8 cellular contexts compared by ENCODE assay signal in the genomic region with DNA sequence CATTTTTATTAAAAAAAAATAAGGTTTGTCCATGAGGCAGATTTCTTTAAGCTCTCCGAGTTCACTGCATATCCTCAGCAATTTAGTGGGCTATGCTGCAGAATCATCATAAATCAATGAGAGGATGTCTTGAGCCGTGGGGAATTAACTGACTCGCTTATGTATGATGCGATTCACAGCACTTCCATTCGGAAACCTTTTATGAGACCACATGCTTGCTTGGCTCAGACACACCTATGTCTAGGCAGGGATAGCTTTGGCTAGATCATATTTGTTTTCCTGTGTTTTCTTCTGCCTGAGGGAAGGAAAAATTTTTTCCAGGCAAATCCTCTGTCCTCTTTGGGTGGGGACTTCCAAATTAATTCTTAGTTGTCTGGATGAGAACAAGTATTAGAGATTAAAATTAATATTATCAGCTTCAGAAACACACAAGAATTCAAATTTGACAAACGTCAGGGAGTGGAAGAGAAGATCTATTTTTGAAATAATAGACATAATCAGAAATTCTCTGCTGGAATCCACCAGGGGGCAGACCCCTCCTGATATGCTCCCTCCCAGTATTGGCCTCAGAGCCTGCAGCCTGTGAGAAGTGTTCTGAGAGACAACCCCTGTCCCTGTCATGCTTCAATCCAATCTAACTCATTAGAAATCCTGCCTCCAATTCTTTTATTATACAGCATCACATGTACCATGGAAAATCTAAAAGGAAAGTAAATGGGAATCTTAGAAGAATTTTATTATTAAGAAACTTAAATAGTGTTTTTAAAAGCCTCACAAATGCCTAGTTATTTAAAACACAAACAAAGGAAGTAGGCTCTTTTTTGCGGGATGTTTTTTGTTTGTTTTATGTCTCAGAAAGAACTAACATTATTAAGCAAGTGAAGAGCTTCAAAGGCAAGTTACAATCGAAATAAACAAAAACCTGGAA.
DNase-seq lines count a peak whose midpoint lies in the region; ATAC-seq, FAIRE-seq and TF ChIP-seq lines count a peak whose summit lies in the region.

No MANE protein-coding gene starts in this region.

- H4K5ac ChIP-seq in H1 (ENCODE audit: insufficient read length, low read depth, low read length): no peak overlapping the region

- H3K56ac ChIP-seq in H1 (replicated peaks; ENCODE audit: insufficient read length, low read depth, low read length): no peak overlapping the region

- H3F3A ChIP-seq in PC-3 (ENCODE audit: low read length, unreplicated experiment): no peaks in the 10 kb centered on the region

- H3K23ac ChIP-seq in H1 (ENCODE audit: insufficient read length): no peak overlapping the region

- TF ChIP-seq CTCF in GM12865 (IDR thresholded peaks at IDR 0.05; ENCODE audit: insufficient read depth, low read depth, low read length, missing control alignments) (peak; percentile 60), PC-3 (conservative IDR thresholded peaks at IDR 0.05; ENCODE audit: low read depth, low read length) (peak; percentile 68), H1 (IDR thresholded peaks at IDR 0.05; ENCODE audit: control extremely low read depth in 1 of 3, insufficient read depth in 1 of 3, low read depth in 1 of 3, low read length in 3 of 3) (peak; percentile 44 to 59 (median 57))

- no TSS peak for BruUV-seq in PC-3 (replicated peaks; lab: Mats Ljungman, UMichigan)

- intact Hi-C loops in PC-3 (cut with micrococcal nuclease): loop anchor here (1.0 kb wide), 2 partner anchors 629 to 795 kb away; no protein-coding TSS in a partner anchor

- H3K27me3 ChIP-seq in PC-3 (ENCODE audit: low read length): no peaks in the 10 kb centered on the region
- no peaks in the 10 kb centered on the region for H3K27me3 ChIP-seq in H1 (replicated peaks in 1 of 4; ENCODE audit: control insufficient read depth in 3 of 4, extremely low read depth in 1 of 4, insufficient read depth in 3 of 4, low read length in 3 of 4)

- H3K4me2 ChIP-seq in PC-3 (ENCODE audit: low read length): no peak overlapping the region
- H3K4me2 ChIP-seq in H1 (ENCODE audit: insufficient read depth in 1 of 2, low read depth in 2 of 2, low read length in 2 of 2): no peak overlapping the region

- no peaks in the 10 kb centered on the region for H3K79me1 ChIP-seq in H1 (ENCODE audit: low read depth, low read length)

- H3K9me3 ChIP-seq in PC-3 (ENCODE audit: low read length): no peaks in the 10 kb centered on the region
- no peaks in the 10 kb centered on the region for H3K9me3 ChIP-seq in H1 (ENCODE audit: insufficient read depth in 2 of 2, low read depth in 1 of 2, low read length in 1 of 2)

- H4K20me1 ChIP-seq in PC-3 (ENCODE audit: low read length) (no peaks in the 10 kb centered on the region), H1 (replicated peaks in 1 of 2; ENCODE audit: control insufficient read depth in 1 of 2, insufficient read depth in 2 of 2, low read length in 2 of 2) (no peaks in the 10 kb centered on the region)

- H3K4me3 Mint-ChIP-seq in effector memory CD8-positive, alpha-beta T cell: no peak overlapping the region

- H3K9me2 ChIP-seq in PC-3 (replicated peaks; ENCODE audit: low read length): no peaks in the 10 kb centered on the region

- no peak overlapping the region for H3K4me3 ChIP-seq in GM12865 (ENCODE audit: low read depth, low read length)
- H3K4me3 ChIP-seq in PC-3 (ENCODE audit: low read length): no peak overlapping the region
- H3K4me3 ChIP-seq in H1 (ENCODE audit: extremely low read depth in 1 of 4, insufficient read depth in 2 of 4, low read depth in 3 of 4, low read length in 4 of 4): no peak overlapping the region

- H2BK15ac ChIP-seq in H1 (ENCODE audit: low read length): no peak overlapping the region

- peak; percentile 89 for ATAC-seq in GM21515 (IDR thresholded peaks at IDR 0.05; ENCODE audit: unreplicated experiment)
- peak; percentile 80 for ATAC-seq in PC-3
- ATAC-seq in effector memory CD8-positive, alpha-beta T cell (replicated peaks): no peak

- H3K18ac ChIP-seq in H1 (ENCODE audit: extremely low read depth, low read length): no peak overlapping the region

- H3K79me2 ChIP-seq in PC-3 (ENCODE audit: low read length): no peaks in the 10 kb centered on the region
- H3K79me2 ChIP-seq in H1 (ENCODE audit: control insufficient read depth in 1 of 2, insufficient read depth in 2 of 2, low read length in 2 of 2): no peaks in the 10 kb centered on the region

- no peak overlapping the region for H3K27ac Mint-ChIP-seq in effector memory CD8-positive, alpha-beta T cell

- H2AFZ ChIP-seq in PC-3 (ENCODE audit: low read length) (no peak overlapping the region), H1 (ENCODE audit: low read length) (no peak overlapping the region)

- peaks cover 0 to 2% of the 10 kb centered on the region in 2 donors for H3K9me3 Mint-ChIP-seq in effector memory CD8-positive, alpha-beta T cell

- H3K36me3 Mint-ChIP-seq in effector memory CD8-positive, alpha-beta T cell (ENCODE audit: insufficient read depth): no peaks in the 10 kb centered on the region

- H3K4me1 Mint-ChIP-seq in effector memory CD8-positive, alpha-beta T cell (ENCODE audit: low read depth in 2 of 2): no peaks in the 10 kb centered on the region

- no peak overlapping the region for H2AK5ac ChIP-seq in H1 (ENCODE audit: low read depth, low read length)

- H4K91ac ChIP-seq in H1 (replicated peaks; ENCODE audit: insufficient read length, low read length): no peak overlapping the region

- H3K27ac ChIP-seq in PC-3 (ENCODE audit: low read length) (no peak overlapping the region), H1 (ENCODE audit: low read depth, low read length) (no peak overlapping the region)

- H3K36me3 ChIP-seq in PC-3 (ENCODE audit: low read depth, low read length) (no peaks in the 10 kb centered on the region), H1 (ENCODE audit: control insufficient read depth in 2 of 4, insufficient read depth in 4 of 4, low read length in 3 of 4) (no peaks in the 10 kb centered on the region)

- no peak overlapping the region for H2BK12ac ChIP-seq in H1 (ENCODE audit: low read depth, low read length)

- H3K14ac ChIP-seq in H1 (ENCODE audit: insufficient read length): no peak overlapping the region

- no peak overlapping the region for H2BK5ac ChIP-seq in H1 (ENCODE audit: low read depth, low read length)

- H2BK20ac ChIP-seq in H1 (ENCODE audit: low read length): no peak overlapping the region

- H3K23me2 ChIP-seq in H1 (ENCODE audit: low read depth, low read length): no peaks in the 10 kb centered on the region

- H3K4me1 ChIP-seq in PC-3 (ENCODE audit: insufficient read depth, low read length) (no peaks in the 10 kb centered on the region), H1 (replicated peaks in 1 of 4; ENCODE audit: control insufficient read depth in 3 of 4, insufficient read depth in 4 of 4, low read length in 3 of 4) (no peaks in the 10 kb centered on the region)

- POLR2A ChIA-PET in PC-3 (lab: Charles Lee; ENCODE audit: unreplicated experiment) (no interaction called here), H1 (lab: Charles Lee; ENCODE audit: partially characterized antibody) (no interaction called here)

- DNase-seq in GM12865 (ENCODE audit: low read depth) (peak; percentile 83), HuH-7 (ENCODE audit: low spot score) (peak; percentile 3), PC-3 (peak; percentile 54), H1 (ENCODE audit: low read depth in 1 of 2, low spot score in 2 of 2) (peak; percentile 3 to 53), mucosa of gallbladder (ENCODE audit: low spot score) (peak; percentile 29)
- no peak for DNase-seq in activated CD8-positive, alpha-beta memory T cell treated with anti-CD3 and anti-CD28 coated beads, Interleukin-2, amount 50 U/mL, for 4 hours
- no peak for DNase-seq in effector memory CD8-positive, alpha-beta T cell

- no peaks in the 10 kb centered on the region for H3K27me3 Mint-ChIP-seq in effector memory CD8-positive, alpha-beta T cell

- WGBS in H1 (ENCODE audit: extremely low coverage in 1 of 2, insufficient coverage in 1 of 2, insufficient read length in 1 of 2, insufficient replicate concordance in 2 of 2, low coverage in 1 of 2, low lambda C conversion rate in 2 of 2, missing lambda C conversion rate in 1 of 2), 2 experiments: 80% methylated on average over 8 of the region's 8 CpGs; no CpG with 5 or more reads in 1 of the 2 experiments

- no peak overlapping the region for H2BK120ac ChIP-seq in H1 (replicated peaks; ENCODE audit: low read depth, low read length)

- TF ChIP-seq EP300 in H1 (IDR thresholded peaks at IDR 0.05; ENCODE audit: borderline replicate concordance in 1 of 2, low read depth in 2 of 2, low read length in 2 of 2): no peak

- peak; percentile 68 for FAIRE-seq in H1 (lab: Jason Lieb, UNC)

- CTCF ChIA-PET in PC-3 (lab: Charles Lee): no interaction called here
- CTCF ChIA-PET in H1 (lab: Charles Lee; ENCODE audit: partially characterized antibody): interaction anchor here (0.7 to 4.5 kb wide), 16 partner anchors 9 to 1388 kb away, joined by 3 to 28 read pairs (median 3); no protein-coding TSS in a partner anchor

- no peak for TF ChIP-seq POLR2A in H1 (IDR thresholded peaks at IDR 0.05; ENCODE audit: control extremely low read depth in 1 of 2, low read depth in 2 of 2, low read length in 2 of 2)

- no peak overlapping the region for H3K9ac ChIP-seq in PC-3 (ENCODE audit: low read length)
- no peak overlapping the region for H3K9ac ChIP-seq in H1 (replicated peaks in 1 of 4; ENCODE audit: extremely low read depth in 1 of 4, low read depth in 3 of 4, low read length in 3 of 4)

- no peak overlapping the region for H4K8ac ChIP-seq in H1 (ENCODE audit: extremely low read depth, insufficient read depth, low read length)

- TF ChIP-seq RAD21 in H1 (IDR thresholded peaks at IDR 0.05 in 1 of 2, conservative IDR thresholded peaks at IDR 0.05 in 1 of 2; ENCODE audit: low read depth in 2 of 2, low read length in 2 of 2): peak; percentile 82 to 83

- H3K4ac ChIP-seq in H1 (replicated peaks; ENCODE audit: insufficient read length, low read depth, low read length): no peak overlapping the region

TF ChIP-seq in H1, 55 proteins besides CTCF, POLR2A, EP300 and RAD21:
- TF ChIP-seq BRCA1 (IDR thresholded peaks at IDR 0.05; ENCODE audit: low read depth, low read length) (no peak), TCF12 (IDR thresholded peaks at IDR 0.05; ENCODE audit: low read depth, low read length) (no peak), CTBP2 (IDR thresholded peaks at IDR 0.05; ENCODE audit: borderline replicate concordance, insufficient read depth, insufficient read length, low read length) (no peak), CHD2 (IDR thresholded peaks at IDR 0.05; ENCODE audit: low read length) (no peak)

Comparison
In these comparisons a context has a peak if more than half of its experiments do, and no peak if none do; other contexts are left out.
1. DNase-seq: peak in GM12865 (single experiment), HuH-7 (single experiment), PC-3 (single experiment), H1 (2 of 2) and mucosa of gallbladder (single experiment); none in activated CD8-positive, alpha-beta memory T cell treated with anti-CD3 and anti-CD28 coated beads, Interleukin-2, amount 50 U/mL, for 4 hours (single experiment) and effector memory CD8-positive, alpha-beta T cell (0 of 3).
2. Peak in every context shown above with its lines, with median percentiles within 50 percentile points of each other: CTCF ChIP-seq.